In genomic region chr11:70523384-70524095, GRCh38 we compare ENCODE assay signal across 28 cellular contexts.
DNase-seq lines count a peak whose midpoint lies in the region; ATAC-seq and TF ChIP-seq lines count a peak whose summit lies in the region.
"Had no signal": no experiment of that assay in that cellular context is flagged by ENCODE, and none has a peak within 500 bp of the region (broad histone marks: within the 10 kb centered on the region; RNA-seq: fewer than 3 reads in every experiment).

No MANE protein-coding gene starts in this region.

- no peak overlapping the region for H4K8ac ChIP-seq in H9 (replicated peaks; ENCODE audit: insufficient read length, low read depth, low read length)

- H3K9me3 ChIP-seq in SK-N-SH = no peaks in the 10 kb centered on the region
- H3K9me3 ChIP-seq in H9 (ENCODE audit: control insufficient read depth, low read depth, low read length) = no peaks in the 10 kb centered on the region
- no peaks in the 10 kb centered on the region for H3K9me3 ChIP-seq in neuron (ENCODE audit: low read length)
- H3K9me3 ChIP-seq: left ventricle myocardium inferior, MG63, Peyer's patch, suprapubic skin, vagina had no signal

- H3K9me3 Mint-ChIP-seq in H9 (no peaks in the 10 kb centered on the region), chondrocyte (ENCODE audit: low read depth) (no peaks in the 10 kb centered on the region)
- H3K9me3 Mint-ChIP-seq: activated CD4-positive, alpha-beta T cell treated with anti-CD3 and anti-CD28 coated beads, Interleukin-2, amount 10 ng/mL, durations not matched to agents 24 days and 14 days; CD4-positive, CD25-positive, alpha-beta regulatory T cell; mesothelial cell of epicardium; naive thymus-derived CD4-positive, alpha-beta T cell; T-cell; WTC11 had no signal

- H3K4me1 Mint-ChIP-seq in H9 (peaks cover 55 to 57% of the 10 kb centered on the region in 2 experiments), chondrocyte (ENCODE audit: low read depth) (peaks cover 8% of the 10 kb centered on the region)
- H3K4me1 Mint-ChIP-seq: activated CD4-positive, alpha-beta T cell treated with anti-CD3 and anti-CD28 coated beads, Interleukin-2, amount 10 ng/mL, durations not matched to agents 24 days and 14 days; CD4-positive, CD25-positive, alpha-beta regulatory T cell; naive thymus-derived CD4-positive, alpha-beta T cell; T-cell had no signal

- CTCF ChIA-PET in SK-N-SH (lab: Yijun Ruan, JAX) = interaction anchor here (1.0 to 1.1 kb wide), 3 partner anchors 13 to 22 kb away, joined by 3 to 4 read pairs (median 3); no protein-coding TSS in a partner anchor

- H3F3A ChIP-seq in SK-N-SH (replicated peaks; ENCODE audit: insufficient read depth) = no peaks in the 10 kb centered on the region

- H3K27me3 Mint-ChIP-seq in H9 (ENCODE audit: low read depth) = no peaks in the 10 kb centered on the region
- peaks cover 19% of the 10 kb centered on the region for H3K27me3 Mint-ChIP-seq in chondrocyte (ENCODE audit: low read depth)

- H3K4me2 ChIP-seq in SK-N-SH (no peak overlapping the region), H9 (ENCODE audit: insufficient read depth, insufficient read length, low read length) (no peak overlapping the region)

- H3K27ac Mint-ChIP-seq in H9 (no peak overlapping the region), chondrocyte (ENCODE audit: unreplicated experiment) (no peak overlapping the region)
- H3K27ac Mint-ChIP-seq: activated CD4-positive, alpha-beta T cell treated with anti-CD3 and anti-CD28 coated beads, Interleukin-2, amount 10 ng/mL, durations not matched to agents 24 days and 14 days; activated naive CD8-positive, alpha-beta T cell; CD4-positive, CD25-positive, alpha-beta regulatory T cell; mesothelial cell of epicardium; naive thymus-derived CD4-positive, alpha-beta T cell; T-cell; WTC11 had no signal

- no peaks in the 10 kb centered on the region for H3K23me2 ChIP-seq in H9 (ENCODE audit: insufficient read length, low read depth, low read length, poor library complexity, severe bottlenecking)

- H2AK5ac ChIP-seq in H9 (ENCODE audit: insufficient read length, low read length) = no peak overlapping the region

- H2BK15ac ChIP-seq in H9 (ENCODE audit: low read depth, low read length) = no peak overlapping the region

- H3T11ph ChIP-seq in H9 (ENCODE audit: low read length) = no peak overlapping the region

- H3K9me2 ChIP-seq in SK-N-SH = no peaks in the 10 kb centered on the region

- H3K4me3 Mint-ChIP-seq in H9 (no peak overlapping the region), chondrocyte (ENCODE audit: unreplicated experiment) (no peak overlapping the region)
- H3K4me3 Mint-ChIP-seq: activated CD4-positive, alpha-beta T cell treated with anti-CD3 and anti-CD28 coated beads, Interleukin-2, amount 10 ng/mL, durations not matched to agents 24 days and 14 days; activated naive CD8-positive, alpha-beta T cell; mesothelial cell of epicardium; naive thymus-derived CD4-positive, alpha-beta T cell; T-cell; WTC11 had no signal

- H3K4me1 ChIP-seq in SK-N-SH (ENCODE audit: control insufficient read depth in 1 of 2, insufficient read depth in 2 of 2, low read depth in 1 of 2, low read length in 1 of 2) (peaks cover 0 to 59% of the 10 kb centered on the region in 2 experiments; a peak in 1 of 4 replicates), H9 (ENCODE audit: insufficient read depth, low read length) (peaks cover 11% of the 10 kb centered on the region; the same call in 1 of the 2 replicates), neuron (ENCODE audit: insufficient read depth, low read length) (peaks cover 58% of the 10 kb centered on the region)
- H3K4me1 ChIP-seq: Peyer's patch, vagina had no signal

- no peak overlapping the region for H2BK5ac ChIP-seq in H9 (ENCODE audit: insufficient read length, low read length)

- H3K79me1 ChIP-seq in H9 (ENCODE audit: insufficient read depth, low read depth, low read length, poor library complexity, severe bottlenecking) = no peaks in the 10 kb centered on the region

- no peaks in the 10 kb centered on the region for H3K79me2 ChIP-seq in SK-N-SH (ENCODE audit: insufficient read depth)
- H3K79me2 ChIP-seq in H9 (ENCODE audit: insufficient read depth, low read length) = no peaks in the 10 kb centered on the region

- no peak overlapping the region for H3K27ac ChIP-seq in SK-N-SH (ENCODE audit: low read depth in 2 of 2, low read length in 1 of 2)
- H3K27ac ChIP-seq in H9 (ENCODE audit: insufficient read length, low read depth, low read length) = no peak overlapping the region
- H3K27ac ChIP-seq: GM23248, left ventricle myocardium inferior, Peyer's patch, SJSA1, suprapubic skin, vagina had no signal

- H4K5ac ChIP-seq in H9 (ENCODE audit: insufficient read length, low read depth, low read length) = no peak overlapping the region

- H3K56ac ChIP-seq in H9 (ENCODE audit: insufficient read length, low read depth, low read length) = no peak overlapping the region

- TF ChIP-seq EP300 in SK-N-SH (IDR thresholded peaks at IDR 0.05; ENCODE audit: borderline replicate concordance in 1 of 2, low read depth in 1 of 2, low read length in 1 of 2) = no peak

- H3K4ac ChIP-seq in H9 (ENCODE audit: low read depth, low read length) = no peak overlapping the region

- no peak overlapping the region for H3K18ac ChIP-seq in H9 (ENCODE audit: insufficient read length, low read depth, low read length)

- no peak overlapping the region for H3K4me3 ChIP-seq in SK-N-SH (ENCODE audit: low read depth in 2 of 2, low read length in 1 of 2)
- H3K4me3 ChIP-seq in neuron (ENCODE audit: low read length) = peak overlapping the region; percentile 42
- H3K4me3 ChIP-seq: GM23248, K562, left ventricle myocardium inferior, MG63, Peyer's patch, SJSA1, suprapubic skin, vagina had no signal

- H2BK20ac ChIP-seq in H9 (ENCODE audit: low read depth, low read length, poor library complexity, severe bottlenecking) = no peak overlapping the region

- 35% methylated on average over 4 of the region's 15 CpGs for WGBS in SK-N-SH (ENCODE audit: low lambda C conversion rate)
- no CpG with 5 or more reads among the region's 15 CpGs for WGBS in H9 (ENCODE audit: extremely low coverage, insufficient read length, low lambda C conversion rate)

- TF ChIP-seq CTCF in SK-N-SH (IDR thresholded peaks at IDR 0.05) = no peak
- no peak for TF ChIP-seq CTCF in H9 (conservative IDR thresholded peaks at IDR 0.05)
- TF ChIP-seq CTCF in chondrocyte (IDR thresholded peaks at IDR 0.05) = no peak

- DNase-seq in SK-N-SH (peak; percentile 54), H9 (peak; percentile 34), chondrocyte (ENCODE audit: low spot score) (peak; percentile 73), DMS153 (lab: John Stamatoyannopoulos, UW) (no peak), NOMO-1 (lab: John Stamatoyannopoulos, UW; ENCODE audit: unreplicated experiment in 2 of 2) (no peak), medulla oblongata (ENCODE audit: extremely low spot score) (no peak)
- DNase-seq: activated CD4-positive, alpha-beta T cell treated with anti-CD3 and anti-CD28 coated beads, Interleukin-2, amount 10 ng/mL, durations not matched to agents 24 days and 14 days; Calu3; CD4-positive, CD25-positive, alpha-beta regulatory T cell; cortex of kidney; GF-D8; GM23248; left ventricle myocardium inferior; MG63; naive thymus-derived CD4-positive, alpha-beta T cell; small intestine; stimulated activated naive CD4-positive, alpha-beta T cell treated with Interleukin-2 at 50 U/mL for 16 hours; T-cell had no signal

- no peak overlapping the region for H3K9ac ChIP-seq in SK-N-SH
- H3K9ac ChIP-seq in H9 (ENCODE audit: extremely low read depth, insufficient read length, low read length) = no peak overlapping the region
- H3K9ac ChIP-seq: GM23248 had no signal

- no peak overlapping the region for H2BK12ac ChIP-seq in H9 (ENCODE audit: insufficient read length, low read depth, low read length)

- H4K20me1 ChIP-seq in SK-N-SH (ENCODE audit: insufficient read depth) (no peaks in the 10 kb centered on the region), H9 (ENCODE audit: control insufficient read depth, insufficient read depth, insufficient read length) (no peaks in the 10 kb centered on the region)

- no peak for ATAC-seq in SK-N-SH treated with all-trans-retinoic acid at 6 μM for 48 hours
- ATAC-seq: T-cell had no signal

- H4K91ac ChIP-seq in H9 (ENCODE audit: insufficient read length, low read depth, low read length) = no peak overlapping the region

- 0 out of 2 replicates have a peak overlapping the region, but pooled peaks have one; percentile 19 for H3K14ac ChIP-seq in H9 (ENCODE audit: insufficient read depth, low read length)

- H3K27me3 ChIP-seq in SK-N-SH (ENCODE audit: insufficient read depth) (no peaks in the 10 kb centered on the region), H9 (ENCODE audit: insufficient read depth, low read length) (no peaks in the 10 kb centered on the region), neuron (ENCODE audit: insufficient read depth, low read length) (no peaks in the 10 kb centered on the region)
- H3K27me3 ChIP-seq: MG63, Peyer's patch, SJSA1, vagina had no signal

- no peak overlapping the region for H2AFZ ChIP-seq in SK-N-SH (ENCODE audit: low read depth)
- H2AFZ ChIP-seq in H9 (ENCODE audit: low read length) = no peak overlapping the region
- no peak overlapping the region for H2AFZ ChIP-seq in neuron (ENCODE audit: low read depth, low read length)
- H2AFZ ChIP-seq: GM23248 had no signal

- no peaks in the 10 kb centered on the region for H3K36me3 Mint-ChIP-seq in H9 (ENCODE audit: insufficient read depth in 1 of 3, low read depth in 3 of 3)
- no peaks in the 10 kb centered on the region for H3K36me3 Mint-ChIP-seq in chondrocyte (ENCODE audit: low read depth)
- H3K36me3 Mint-ChIP-seq: activated naive CD8-positive, alpha-beta T cell; CD4-positive, CD25-positive, alpha-beta regulatory T cell; mesothelial cell of epicardium; naive thymus-derived CD4-positive, alpha-beta T cell; T-cell; WTC11 had no signal

- no peak for TF ChIP-seq RAD21 in SK-N-SH (IDR thresholded peaks at IDR 0.05; ENCODE audit: low read length)

- H2BK120ac ChIP-seq in H9 (ENCODE audit: low read depth, low read length, poor library complexity, severe bottlenecking) = no peak overlapping the region

- H3K23ac ChIP-seq in H9 (ENCODE audit: insufficient read length, low read depth, low read length) = no peak overlapping the region

- no peaks in the 10 kb centered on the region for H3K36me3 ChIP-seq in SK-N-SH (replicated peaks in 1 of 2; ENCODE audit: control insufficient read depth in 1 of 2, insufficient read depth in 2 of 2, low read length in 1 of 2)
- no peaks in the 10 kb centered on the region for H3K36me3 ChIP-seq in neuron (ENCODE audit: insufficient read depth, low read length)
- H3K36me3 ChIP-seq: left ventricle myocardium inferior, MG63, Peyer's patch, SJSA1, suprapubic skin, vagina had no signal

- POLR2A ChIA-PET in SK-N-SH (lab: Yijun Ruan, JAX) = interaction anchor here (1.1 kb wide), 1 partner anchor 8 kb away, joined by 3 read pairs; no protein-coding TSS in a partner anchor

TF ChIP-seq in SK-N-SH, 30 proteins besides CTCF, POLR2A, EP300 and RAD21 (continues in another document):
- no peak for TF ChIP-seq TEAD4 (IDR thresholded peaks at IDR 0.05; ENCODE audit: borderline replicate concordance, insufficient read depth)
- TF ChIP-seq RXRA (IDR thresholded peaks at IDR 0.05; ENCODE audit: borderline replicate concordance, low read depth) = no peak

TF ChIP-seq in SK-N-SH treated with all-trans-retinoic acid at 6 μM for 48 hours, 23 proteins besides CTCF, POLR2A, EP300 and RAD21 (continues in another document):
- TF ChIP-seq ISL1 (CRISPR knock-in tag; IDR thresholded peaks at IDR 0.05) (no peak), ARNTL (CRISPR knock-in tag; IDR thresholded peaks at IDR 0.05; ENCODE audit: borderline replicate concordance, low read depth) (no peak), ZNF565 (CRISPR knock-in tag; conservative IDR thresholded peaks at IDR 0.05; ENCODE audit: low read depth) (no peak)

Comparison
In these comparisons a context has a peak if more than half of its experiments do, and no peak if none do; other contexts are left out.
1. DNase-seq: peak in SK-N-SH (single experiment), H9 (single experiment) and chondrocyte (single experiment); none in DMS153 (single experiment), NOMO-1 (0 of 2) and medulla oblongata (single experiment).